In the genomic region with DNA sequence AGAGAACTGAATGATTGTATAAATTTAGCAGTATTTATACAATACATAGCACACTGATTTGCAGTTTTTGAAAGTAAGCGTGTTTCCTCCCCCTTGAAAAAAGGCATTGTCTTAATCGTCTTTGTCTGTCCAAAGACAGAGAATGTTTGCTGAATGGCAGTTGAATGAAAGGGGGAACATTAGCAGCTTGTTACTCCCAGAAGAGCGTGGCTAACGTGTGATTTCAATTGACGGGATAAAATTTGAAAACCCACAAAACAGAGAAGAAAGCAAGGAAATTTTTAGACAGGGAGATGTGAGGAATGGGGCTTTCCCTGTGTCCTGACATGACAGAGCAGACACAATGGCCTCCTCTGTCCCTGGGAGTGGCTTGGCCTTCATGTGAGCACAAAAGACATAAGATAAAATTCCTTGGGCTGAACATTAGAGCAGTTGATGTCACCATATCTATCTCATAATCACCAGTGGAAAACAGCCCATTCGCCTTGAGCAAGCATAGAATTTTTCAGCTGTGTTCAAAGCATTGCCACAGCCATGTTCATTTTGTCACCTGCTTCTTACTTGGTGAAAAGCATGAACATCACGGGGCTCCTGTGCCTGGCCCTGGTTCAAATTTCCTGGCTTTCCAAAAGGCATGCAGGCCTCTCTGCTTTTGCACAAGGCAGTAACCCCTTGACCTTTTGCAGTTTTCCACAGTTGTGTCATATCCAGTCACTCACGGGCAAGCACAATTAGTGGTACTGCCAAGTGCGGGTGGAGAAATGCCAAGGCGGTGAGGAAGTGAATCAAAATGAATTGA, we compare ENCODE assay signal across 10 cellular contexts.
A peak's percentile ranks its signal among the peaks of the same experiment; 100 is the strongest.
DNase-seq lines count a peak whose midpoint lies in the region; ATAC-seq and TF ChIP-seq lines count a peak whose summit lies in the region.
"Had no signal": no experiment of that assay in that cellular context is flagged by ENCODE, and none has a peak within 500 bp of the region (broad histone marks: within the 10 kb centered on the region; RNA-seq: fewer than 3 reads in every experiment).

No MANE protein-coding gene starts in this region.

- BruUV-seq in HCT116 (replicated peaks; lab: Mats Ljungman, UMichigan): no TSS peak

- no peak overlapping the region for H3K27ac Mint-ChIP-seq in activated naive CD8-positive, alpha-beta T cell treated with anti-CD3 and anti-CD28 coated beads for 36 hours

- peak overlapping the region; percentile 59 for H3K4me2 ChIP-seq in HCT116 (ENCODE audit: low read length)

- no peaks in the 10 kb centered on the region for H3K36me3 ChIP-seq in HCT116 (ENCODE audit: control insufficient read depth in 1 of 2, insufficient read depth in 2 of 2, low read length in 2 of 2)

- H4K20me1 ChIP-seq in HCT116 (ENCODE audit: insufficient read depth): no peaks in the 10 kb centered on the region

- DNase-seq in HCT116 (ENCODE audit: low read depth, low spot score) (peak; percentile 74), astrocyte of the hippocampus (ENCODE audit: low read depth, low spot score) (peak; percentile 89), right cardiac atrium (peak; percentile 53 to 75 (median 73)), sciatic nerve (ENCODE audit: low spot score) (peak; percentile 59)
- no peak for DNase-seq in activated naive CD8-positive, alpha-beta T cell treated with anti-CD3 and anti-CD28 coated beads for 36 hours
- no peak for DNase-seq in activated CD4-positive, alpha-beta T cell treated with anti-CD3 and anti-CD28 coated beads for 4 hours
- DNase-seq: activated CD4-positive, alpha-beta T cell treated with anti-CD3 and anti-CD28 coated beads, Interleukin-2, amount 50 U/mL, for 1 hour; DND-41 had no signal

- no peaks in the 10 kb centered on the region for H3K27me3 ChIP-seq in HCT116 (ENCODE audit: insufficient read depth, low read length)
- H3K27me3 ChIP-seq in right cardiac atrium (ENCODE audit: control insufficient read depth, insufficient read depth): no peaks in the 10 kb centered on the region

- no peaks in the 10 kb centered on the region for H3K9me2 ChIP-seq in HCT116 (ENCODE audit: insufficient read depth)

- POLR2A ChIA-PET in HCT116 (lab: Charles Lee): no interaction called here

- peak; percentile 65 for ATAC-seq in HCT116
- ATAC-seq in right cardiac atrium: peak; percentile 70 to 75
- no peak for ATAC-seq in sciatic nerve
- ATAC-seq in HG03097 (IDR thresholded peaks at IDR 0.05; ENCODE audit: low FRiP score, unreplicated experiment): no peak
- ATAC-seq in HG02678 (IDR thresholded peaks at IDR 0.05; ENCODE audit: unreplicated experiment): no peak

- RAD21 ChIA-PET in HCT116 (lab: Charles Lee; ENCODE audit: low non-redundant PET in 1 of 2, low total read pairs in 2 of 2, uncharacterized antibody in 2 of 2, unreplicated experiment in 2 of 2): no interaction called here

- TF ChIP-seq RAD21 in HCT116 (IDR thresholded peaks at IDR 0.05; ENCODE audit: low read depth): 0 out of 2 replicates have a peak, but pooled peaks have one; percentile 9

- H3K79me2 ChIP-seq in HCT116 (ENCODE audit: insufficient read depth, low read length): no peaks in the 10 kb centered on the region

- H3K4me1 ChIP-seq in HCT116 (ENCODE audit: control insufficient read depth in 1 of 2, insufficient read depth in 2 of 2, low read length in 2 of 2) (peaks cover 43 to 61% of the 10 kb centered on the region in 2 experiments), right cardiac atrium (ENCODE audit: control insufficient read depth, insufficient read depth, low read length) (peaks cover 6% of the 10 kb centered on the region)

- no peak overlapping the region for H3K9ac ChIP-seq in HCT116 (ENCODE audit: low read length)

- no peak overlapping the region for H3K4me3 ChIP-seq in HCT116 (replicated peaks in 1 of 2; ENCODE audit: low read depth in 1 of 2, low read length in 2 of 2)
- H3K4me3 ChIP-seq in right cardiac atrium (ENCODE audit: low read length): no peak overlapping the region

- no peak overlapping the region for H3K4me3 Mint-ChIP-seq in activated naive CD8-positive, alpha-beta T cell treated with anti-CD3 and anti-CD28 coated beads for 36 hours

- no peak for TF ChIP-seq CTCF in HCT116 (IDR thresholded peaks at IDR 0.05 in 2 of 3, conservative IDR thresholded peaks at IDR 0.05 in 1 of 3; ENCODE audit: borderline replicate concordance in 1 of 3, insufficient read depth in 1 of 3, low read depth in 2 of 3, low read length in 2 of 3)

- H3K36me3 Mint-ChIP-seq in activated naive CD8-positive, alpha-beta T cell treated with anti-CD3 and anti-CD28 coated beads for 36 hours: no peaks in the 10 kb centered on the region

- intact Hi-C loops in HCT116 (cut with micrococcal nuclease) (no loop called here), right cardiac atrium (cut with DNase I) (no loop called here), sciatic nerve (cut with DNase I) (no loop called here)

- TF ChIP-seq POLR2A in HCT116 (IDR thresholded peaks at IDR 0.05; ENCODE audit: borderline replicate concordance, extremely low read depth, insufficient read depth, insufficient read length): no peak

- H3K27me3 Mint-ChIP-seq in activated naive CD8-positive, alpha-beta T cell treated with anti-CD3 and anti-CD28 coated beads for 36 hours: peaks cover 10% of the 10 kb centered on the region

- H3K9me3 ChIP-seq in HCT116 (ENCODE audit: control insufficient read depth in 1 of 2, insufficient read depth in 1 of 2, low read depth in 1 of 2, low read length in 2 of 2): no peaks in the 10 kb centered on the region
- no peaks in the 10 kb centered on the region for H3K9me3 ChIP-seq in right cardiac atrium (ENCODE audit: control insufficient read depth, low read length)

- WGBS in right cardiac atrium: 59% methylated on average over 10 of the region's 10 CpGs

- H3K4me1 Mint-ChIP-seq in activated naive CD8-positive, alpha-beta T cell treated with anti-CD3 and anti-CD28 coated beads for 36 hours: no peaks in the 10 kb centered on the region

- CTCF ChIA-PET in HCT116 (lab: Charles Lee): no interaction called here

- no peak overlapping the region; the same call in 1 of the 2 replicates for H3K27ac ChIP-seq in HCT116 (ENCODE audit: low read depth, low read length)
- no peak overlapping the region for H3K27ac ChIP-seq in right cardiac atrium (ENCODE audit: low read length)

- H3K9me3 Mint-ChIP-seq in activated naive CD8-positive, alpha-beta T cell treated with anti-CD3 and anti-CD28 coated beads for 36 hours: peaks cover 2% of the 10 kb centered on the region

- H2AFZ ChIP-seq in HCT116 (ENCODE audit: low read depth, low read length, poor library complexity, severe bottlenecking): peak overlapping the region; percentile 73

TF ChIP-seq in HCT116, 20 proteins besides CTCF, POLR2A, EP300 and RAD21 (continues in another document):
- peak; percentile 70; the same call in 1 of the 2 replicates for TF ChIP-seq CEBPB (IDR thresholded peaks at IDR 0.05; ENCODE audit: low read depth)
- TF ChIP-seq, protein P1, sequence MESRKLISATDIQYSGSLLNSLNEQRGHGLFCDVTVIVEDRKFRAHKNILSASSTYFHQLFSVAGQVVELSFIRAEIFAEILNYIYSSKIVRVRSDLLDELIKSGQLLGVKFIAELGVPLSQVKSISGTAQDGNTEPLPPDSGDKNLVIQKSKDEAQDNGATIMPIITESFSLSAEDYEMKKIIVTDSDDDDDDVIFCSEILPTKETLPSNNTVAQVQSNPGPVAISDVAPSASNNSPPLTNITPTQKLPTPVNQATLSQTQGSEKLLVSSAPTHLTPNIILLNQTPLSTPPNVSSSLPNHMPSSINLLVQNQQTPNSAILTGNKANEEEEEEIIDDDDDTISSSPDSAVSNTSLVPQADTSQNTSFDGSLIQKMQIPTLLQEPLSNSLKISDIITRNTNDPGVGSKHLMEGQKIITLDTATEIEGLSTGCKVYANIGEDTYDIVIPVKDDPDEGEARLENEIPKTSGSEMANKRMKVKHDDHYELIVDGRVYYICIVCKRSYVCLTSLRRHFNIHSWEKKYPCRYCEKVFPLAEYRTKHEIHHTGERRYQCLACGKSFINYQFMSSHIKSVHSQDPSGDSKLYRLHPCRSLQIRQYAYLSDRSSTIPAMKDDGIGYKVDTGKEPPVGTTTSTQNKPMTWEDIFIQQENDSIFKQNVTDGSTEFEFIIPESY (IDR thresholded peaks at IDR 0.05; ENCODE audit: extremely low read depth, insufficient replicate concordance, low read length): no peak
- TF ChIP-seq POLR2AphosphoS5 (IDR thresholded peaks at IDR 0.05; ENCODE audit: low read depth, low read length): no peak; the same call in 1 of the 2 replicates
- no peak for TF ChIP-seq EZH2phosphoT487 (IDR thresholded peaks at IDR 0.05; ENCODE audit: borderline replicate concordance)
- peak; percentile 26; the same call in 1 of the 2 replicates for TF ChIP-seq CBX3 (IDR thresholded peaks at IDR 0.05; ENCODE audit: low read depth)
- TF ChIP-seq SIN3A (IDR thresholded peaks at IDR 0.05; ENCODE audit: low read depth): no peak
- TF ChIP-seq, protein P2, sequence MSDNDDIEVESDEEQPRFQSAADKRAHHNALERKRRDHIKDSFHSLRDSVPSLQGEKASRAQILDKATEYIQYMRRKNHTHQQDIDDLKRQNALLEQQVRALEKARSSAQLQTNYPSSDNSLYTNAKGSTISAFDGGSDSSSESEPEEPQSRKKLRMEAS (IDR thresholded peaks at IDR 0.05): peak; percentile 66
- TF ChIP-seq ZFX (IDR thresholded peaks at IDR 0.05): no peak; the same call in 1 of the 2 replicates
- no peak for TF ChIP-seq ZNF274 (IDR thresholded peaks at IDR 0.05; ENCODE audit: low read depth, low read length)
- peak; percentile 68 for TF ChIP-seq SP1 (IDR thresholded peaks at IDR 0.05; ENCODE audit: low read depth)
- TF ChIP-seq YY1 (IDR thresholded peaks at IDR 0.05; ENCODE audit: extremely low read depth, insufficient replicate concordance, low read depth, low read length): no peak
- no peak for TF ChIP-seq EGR1 (IDR thresholded peaks at IDR 0.05; ENCODE audit: low read depth)
- TF ChIP-seq ELF1 (IDR thresholded peaks at IDR 0.05; ENCODE audit: borderline replicate concordance, low read depth): no peak

Comparison
In these comparisons a context has a peak if more than half of its experiments do, and no peak if none do; other contexts are left out.
1. ATAC-seq: peak in HCT116 (single experiment) and right cardiac atrium (2 of 2); none in sciatic nerve (single experiment), HG03097 (single experiment) and HG02678 (single experiment).
2. DNase-seq: peak in HCT116 (single experiment), astrocyte of the hippocampus (single experiment), right cardiac atrium (3 of 3) and sciatic nerve (single experiment); none in activated naive CD8-positive, alpha-beta T cell treated with anti-CD3 and anti-CD28 coated beads for 36 hours (single experiment) and activated CD4-positive, alpha-beta T cell treated with anti-CD3 and anti-CD28 coated beads for 4 hours (0 of 2).